In genomic region chr9:84271004-84271886, GRCh38 we compare ENCODE assay signal across 8 cellular contexts.
DNase-seq lines count a peak whose midpoint lies in the region; ATAC-seq and TF ChIP-seq lines count a peak whose summit lies in the region.

No MANE protein-coding gene starts in this region.

- ATAC-seq in GM19351 (IDR thresholded peaks at IDR 0.05; ENCODE audit: unreplicated experiment) (peak; percentile 99), HG03520 (IDR thresholded peaks at IDR 0.05; ENCODE audit: unreplicated experiment) (peak; percentile 95)
- peak; percentile 39 to 100 for ATAC-seq in activated naive CD4-positive, alpha-beta T cell treated with anti-CD3 and anti-CD28 coated beads, Interleukin-2, amount 50 U/mL, for 72 hours

- DNase-seq in AG10803 (ENCODE audit: low read depth) (peak; percentile 64), right atrium auricular region (ENCODE audit: low spot score) (peak; percentile 71), posterior cingulate gyrus (peak; percentile 31 to 95 (median 79)), OCI-M1 (lab: John Stamatoyannopoulos, UW) (no peak), NCI-H1694 (lab: John Stamatoyannopoulos, UW) (no peak)
- DNase-seq in activated naive CD4-positive, alpha-beta T cell treated with anti-CD3 and anti-CD28 coated beads, Interleukin-2, amount 50 U/mL, for 72 hours (ENCODE audit: low spot score in 2 of 2): peak in 1 of 2 donors; percentile 67

- no peaks in the 10 kb centered on the region for H3K9me3 ChIP-seq in right atrium auricular region

- TF ChIP-seq CTCF in AG10803 (conservative IDR thresholded peaks at IDR 0.05; ENCODE audit: low read length) (no peak), right atrium auricular region (IDR thresholded peaks at IDR 0.05) (no peak)

- intact Hi-C loops in posterior cingulate gyrus (cut with DNase I): no loop called here

- peak overlapping the region; percentile 49 for H3K4me3 ChIP-seq in AG10803 (ENCODE audit: low read length)
- peak overlapping the region in 1 of 2 donors; percentile 22 for H3K4me3 ChIP-seq in right atrium auricular region

- H3K36me3 Mint-ChIP-seq in activated naive CD4-positive, alpha-beta T cell treated with anti-CD3 and anti-CD28 coated beads, Interleukin-2, amount 50 U/mL, for 72 hours: peaks cover 0 to 20% of the 10 kb centered on the region in 2 donors

- H3K27ac ChIP-seq in right atrium auricular region: no peak overlapping the region

- H3K4me1 ChIP-seq in right atrium auricular region: no peaks in the 10 kb centered on the region

- no peaks in the 10 kb centered on the region for H3K9me3 Mint-ChIP-seq in activated naive CD4-positive, alpha-beta T cell treated with anti-CD3 and anti-CD28 coated beads, Interleukin-2, amount 50 U/mL, for 72 hours

- no peaks in the 10 kb centered on the region for H3K27me3 ChIP-seq in right atrium auricular region

- peak overlapping the region in 1 of 2 donors; percentile 92 for H3K27ac Mint-ChIP-seq in activated naive CD4-positive, alpha-beta T cell treated with anti-CD3 and anti-CD28 coated beads, Interleukin-2, amount 50 U/mL, for 72 hours

- no peaks in the 10 kb centered on the region for H3K36me3 ChIP-seq in right atrium auricular region

Comparison
In these comparisons a context has a peak if more than half of its experiments do, and no peak if none do; other contexts are left out.
1. DNase-seq: peak in AG10803 (single experiment), right atrium auricular region (single experiment) and posterior cingulate gyrus (10 of 10); none in OCI-M1 (single experiment) and NCI-H1694 (single experiment).
2. Peak in every context shown above with its lines, with median percentiles within 50 percentile points of each other: ATAC-seq.